Comparison of ENCODE assay signal across 8 cellular contexts in genomic region chr14:69712637-69713088, GRCh38.
DNase-seq lines count a peak whose midpoint lies in the region; ATAC-seq and TF ChIP-seq lines count a peak whose summit lies in the region.

No MANE protein-coding gene starts in this region.

- DNase-seq in DND-41, result peak; percentile 14
- DNase-seq in NCI-H345 treated with DMSO at 0.1 percent for 48 hours (lab: John Stamatoyannopoulos, UW; ENCODE audit: unreplicated experiment), result peak; percentile 83
- DNase-seq in caudate nucleus (lab: John Stamatoyannopoulos, UW), result no peak
- DNase-seq in stimulated activated CD4-positive, alpha-beta T cell treated with anti-CD3 and anti-CD28 coated beads, Interleukin-4, amount 100 ng/mL, for 4 hours, result no peak
- no peak for DNase-seq in T-helper 9 cell
- no peak for DNase-seq in glomerular visceral epithelial cell (ENCODE audit: extremely low spot score)

- H3K4me1 ChIP-seq in DND-41 (ENCODE audit: insufficient read depth, low read length) (peaks cover 11% of the 10 kb centered on the region; the same call in 1 of the 2 replicates), mucosa of rectum (ENCODE audit: control insufficient read depth in 2 of 2, insufficient read depth in 2 of 2, low read length in 2 of 2) (peaks cover 39 to 51% of the 10 kb centered on the region in 2 donors)

- H3K4me3 ChIP-seq in DND-41 (ENCODE audit: low read depth in 1 of 2, low read length in 2 of 2), result no peak overlapping the region
- H3K4me3 ChIP-seq in mucosa of rectum (ENCODE audit: low read length in 2 of 2), result no peak overlapping the region

- H3K27me3 ChIP-seq in DND-41 (ENCODE audit: insufficient read depth, low read length, poor library complexity) (no peaks in the 10 kb centered on the region), mucosa of rectum (ENCODE audit: control insufficient read depth in 2 of 2, insufficient read depth in 2 of 2, low read length in 2 of 2) (no peaks in the 10 kb centered on the region)

- no peak overlapping the region for H3K4me2 ChIP-seq in DND-41 (ENCODE audit: insufficient read depth, low read length)

- no peaks in the 10 kb centered on the region for H4K20me1 ChIP-seq in DND-41 (ENCODE audit: insufficient read depth, low read length)

- H3K9me3 ChIP-seq in DND-41 (ENCODE audit: insufficient read depth, low read length, severe bottlenecking) (no peaks in the 10 kb centered on the region), mucosa of rectum (ENCODE audit: control insufficient read depth in 2 of 2, low read length in 2 of 2) (no peaks in the 10 kb centered on the region)

- H3K9ac ChIP-seq in DND-41 (ENCODE audit: low read depth, low read length) (no peak overlapping the region), mucosa of rectum (ENCODE audit: low read depth in 1 of 2, low read length in 2 of 2) (peak overlapping the region in 1 of 2 donors; percentile 35)

- TF ChIP-seq CTCF in DND-41 (IDR thresholded peaks at IDR 0.05; ENCODE audit: borderline replicate concordance, extremely low read depth, low read length, poor library complexity, severe bottlenecking), result no peak

- no peak overlapping the region for H2AFZ ChIP-seq in DND-41 (ENCODE audit: low read depth, low read length)

- peaks cover 42% of the 10 kb centered on the region for H3K36me3 ChIP-seq in DND-41 (ENCODE audit: insufficient read depth, low read length)
- H3K36me3 ChIP-seq in mucosa of rectum (ENCODE audit: control insufficient read depth in 2 of 2, insufficient read depth in 2 of 2, low read length in 2 of 2), result peaks cover 12 to 37% of the 10 kb centered on the region in 2 donors

- ATAC-seq in DND-41 (ENCODE audit: insufficient read depth, low read depth) (peak; percentile 59), GM18861 (IDR thresholded peaks at IDR 0.05; ENCODE audit: unreplicated experiment) (no peak)

- no peaks in the 10 kb centered on the region for H3K79me2 ChIP-seq in DND-41 (ENCODE audit: insufficient read depth, low read length)

- H3K27ac ChIP-seq in DND-41 (ENCODE audit: low read length) (no peak overlapping the region), caudate nucleus (ENCODE audit: low read depth, low read length) (peak overlapping the region; percentile 77), mucosa of rectum (ENCODE audit: low read depth in 2 of 2, low read length in 2 of 2) (peak overlapping the region; percentile 43 to 66)

Comparison
In these comparisons a context has a peak if more than half of its experiments do, and no peak if none do; other contexts are left out.
1. DNase-seq: peak in DND-41 (single experiment) and NCI-H345 treated with DMSO at 0.1 percent for 48 hours (single experiment); none in caudate nucleus (0 of 61), stimulated activated CD4-positive, alpha-beta T cell treated with anti-CD3 and anti-CD28 coated beads, Interleukin-4, amount 100 ng/mL, for 4 hours (0 of 2), T-helper 9 cell (single experiment) and glomerular visceral epithelial cell (single experiment).